Comparison of ENCODE assay signal across 1 cellular context in the genomic region with DNA sequence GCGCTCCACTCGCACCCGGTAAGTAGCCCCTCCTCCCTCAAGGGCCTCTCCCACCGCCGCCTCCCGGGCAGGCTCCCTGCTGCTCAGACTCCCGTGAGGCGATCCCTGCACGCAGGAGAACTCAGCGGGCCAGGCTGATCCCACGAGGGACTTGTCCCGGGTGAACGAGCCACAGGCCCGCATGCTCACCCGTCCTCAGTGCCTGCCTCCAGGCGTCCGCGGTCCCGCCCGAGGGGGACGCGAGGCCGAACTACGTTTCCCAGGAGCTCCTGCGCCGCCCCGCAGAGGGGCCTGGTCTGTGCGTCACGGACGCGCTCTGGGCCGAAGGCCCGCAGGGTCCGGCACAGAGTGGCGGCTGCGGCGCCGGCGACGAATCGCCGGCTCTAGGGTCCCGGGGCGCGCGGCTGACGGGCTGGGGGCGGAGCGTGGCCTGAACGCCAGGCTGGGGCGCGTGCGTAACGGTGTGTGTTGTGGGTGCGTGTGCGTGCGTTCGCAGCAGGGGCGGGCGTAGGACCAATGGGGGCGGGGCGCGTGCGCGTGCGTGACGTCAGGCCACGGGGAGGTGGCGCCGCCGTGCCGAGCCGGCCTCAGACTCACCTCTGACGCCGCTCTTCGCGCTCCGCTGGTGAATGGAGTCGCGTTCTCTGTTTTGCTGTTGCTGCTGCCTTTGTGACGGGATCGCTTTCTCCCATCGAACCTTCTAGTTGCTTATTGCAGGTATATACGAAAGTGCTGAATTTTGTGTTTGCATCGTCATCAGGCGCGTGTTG.
TF ChIP-seq lines count a peak whose summit lies in the region.

TSS of gene ZNF10 (plus strand) at position 590 of the 770 bp plus-strand sequence. CDS start 13,866 bp downstream, outside the sequence.
TSS of gene ZNF891 (minus strand) at position 237 of the 770 bp plus-strand sequence. CDS start 8,356 bp downstream, outside the sequence.

TF ChIP-seq in GM23338, 12 proteins besides CTCF, POLR2A, EP300 and RAD21 (continued from another document):
- no peak for TF ChIP-seq ZNF331 (CRISPR knock-in tag; IDR thresholded peaks at IDR 0.05; ENCODE audit: low read depth)
